Comparison of ENCODE assay signal across 1 cellular context in genomic region chrX:30835373-30835772, GRCh38.
TF ChIP-seq lines count a peak whose summit lies in the region.

No MANE protein-coding gene starts in this region.

TF ChIP-seq in HepG2, 621 proteins besides CTCF, POLR2A, EP300 and RAD21 (continued from another document and continues in another):
- TF ChIP-seq ATF4 (CRISPR knock-in tag; IDR thresholded peaks at IDR 0.05) (peak in 1 of 2 experiments; percentile 35; a peak in 1 of 4 replicates), ELF3 (CRISPR knock-in tag; IDR thresholded peaks at IDR 0.05) (peak; percentile 66; the same call in 1 of the 2 replicates), ARNT2 (CRISPR knock-in tag; IDR thresholded peaks at IDR 0.05; ENCODE audit: low read depth) (no peak), SNAPC2 (CRISPR knock-in tag; IDR thresholded peaks at IDR 0.05) (no peak), SMARCE1 (IDR thresholded peaks at IDR 0.05; ENCODE audit: borderline replicate concordance) (no peak), KLF11 (CRISPR knock-in tag; IDR thresholded peaks at IDR 0.05) (no peak), PTBP1 (IDR thresholded peaks at IDR 0.05; ENCODE audit: low read depth, low read length, poor library complexity, severe bottlenecking) (no peak), ZNF430 (CRISPR knock-in tag; IDR thresholded peaks at IDR 0.05) (no peak), SIN3A (IDR thresholded peaks at IDR 0.05; ENCODE audit: borderline replicate concordance, low read depth, low read length) (no peak), ZNF34 (CRISPR knock-in tag; IDR thresholded peaks at IDR 0.05; ENCODE audit: borderline replicate concordance) (no peak), REST (IDR thresholded peaks at IDR 0.05; ENCODE audit: borderline replicate concordance in 1 of 2, low read depth in 1 of 2, low read length in 2 of 2) (0 out of 4 replicates have a peak, but pooled peaks of 1 of the 2 experiments have one; percentile 21), AGO1 (IDR thresholded peaks at IDR 0.05; ENCODE audit: low read depth, low read length, poor library complexity, severe bottlenecking) (no peak), ZNF20 (CRISPR knock-in tag; IDR thresholded peaks at IDR 0.05) (no peak), ETV5 (CRISPR knock-in tag; IDR thresholded peaks at IDR 0.05; ENCODE audit: borderline replicate concordance) (peak; percentile 26; the same call in 1 of the 2 replicates), PRDM4 (CRISPR knock-in tag; IDR thresholded peaks at IDR 0.05; ENCODE audit: borderline replicate concordance) (no peak), REL (CRISPR knock-in tag; conservative IDR thresholded peaks at IDR 0.05) (no peak), KDM6A (CRISPR knock-in tag; IDR thresholded peaks at IDR 0.05; ENCODE audit: low read depth) (peak; percentile 77; the same call in 1 of the 2 replicates), SALL1 (CRISPR knock-in tag; IDR thresholded peaks at IDR 0.05) (peak; percentile 98), ZFP1 (CRISPR knock-in tag; IDR thresholded peaks at IDR 0.05) (no peak), ZNF142 (CRISPR knock-in tag; IDR thresholded peaks at IDR 0.05) (no peak), IRX3 (CRISPR knock-in tag; IDR thresholded peaks at IDR 0.05; ENCODE audit: borderline replicate concordance, low read depth) (no peak), ZNF530 (CRISPR knock-in tag; IDR thresholded peaks at IDR 0.05; ENCODE audit: low read depth) (no peak), ZSCAN12 (CRISPR knock-in tag; IDR thresholded peaks at IDR 0.05) (no peak), ZNF672 (CRISPR knock-in tag; IDR thresholded peaks at IDR 0.05) (no peak), ZNF512B (CRISPR knock-in tag; IDR thresholded peaks at IDR 0.05; ENCODE audit: borderline replicate concordance) (no peak), CHCHD3 (CRISPR knock-in tag; IDR thresholded peaks at IDR 0.05) (no peak), ZNF207 (IDR thresholded peaks at IDR 0.05; ENCODE audit: borderline replicate concordance) (no peak), ZNF18 (CRISPR knock-in tag; IDR thresholded peaks at IDR 0.05; ENCODE audit: insufficient replicate concordance) (peak; percentile 64), JUNB (CRISPR knock-in tag; IDR thresholded peaks at IDR 0.05; ENCODE audit: borderline replicate concordance) (no peak), ZSCAN22 (CRISPR knock-in tag; IDR thresholded peaks at IDR 0.05) (no peak), SRSF9 (IDR thresholded peaks at IDR 0.05; ENCODE audit: borderline replicate concordance, insufficient read depth, low read depth, low read length, poor library complexity, severe bottlenecking) (no peak), ATF2 (CRISPR knock-in tag; IDR thresholded peaks at IDR 0.05) (peak; percentile 61; the same call in 1 of the 2 replicates), THAP11 (CRISPR knock-in tag; IDR thresholded peaks at IDR 0.05) (peak; percentile 63), ZNF136 (CRISPR knock-in tag; IDR thresholded peaks at IDR 0.05; ENCODE audit: low read depth) (no peak), SAP130 (CRISPR knock-in tag; IDR thresholded peaks at IDR 0.05; ENCODE audit: low read depth) (peak; percentile 49; the same call in 1 of the 2 replicates), ATF5 (CRISPR knock-in tag; IDR thresholded peaks at IDR 0.05; ENCODE audit: low read depth) (no peak), IRF1 (CRISPR knock-in tag; IDR thresholded peaks at IDR 0.05; ENCODE audit: low read depth) (no peak)
